ENCODE assay signal across 8 cellular contexts in the genomic region with DNA sequence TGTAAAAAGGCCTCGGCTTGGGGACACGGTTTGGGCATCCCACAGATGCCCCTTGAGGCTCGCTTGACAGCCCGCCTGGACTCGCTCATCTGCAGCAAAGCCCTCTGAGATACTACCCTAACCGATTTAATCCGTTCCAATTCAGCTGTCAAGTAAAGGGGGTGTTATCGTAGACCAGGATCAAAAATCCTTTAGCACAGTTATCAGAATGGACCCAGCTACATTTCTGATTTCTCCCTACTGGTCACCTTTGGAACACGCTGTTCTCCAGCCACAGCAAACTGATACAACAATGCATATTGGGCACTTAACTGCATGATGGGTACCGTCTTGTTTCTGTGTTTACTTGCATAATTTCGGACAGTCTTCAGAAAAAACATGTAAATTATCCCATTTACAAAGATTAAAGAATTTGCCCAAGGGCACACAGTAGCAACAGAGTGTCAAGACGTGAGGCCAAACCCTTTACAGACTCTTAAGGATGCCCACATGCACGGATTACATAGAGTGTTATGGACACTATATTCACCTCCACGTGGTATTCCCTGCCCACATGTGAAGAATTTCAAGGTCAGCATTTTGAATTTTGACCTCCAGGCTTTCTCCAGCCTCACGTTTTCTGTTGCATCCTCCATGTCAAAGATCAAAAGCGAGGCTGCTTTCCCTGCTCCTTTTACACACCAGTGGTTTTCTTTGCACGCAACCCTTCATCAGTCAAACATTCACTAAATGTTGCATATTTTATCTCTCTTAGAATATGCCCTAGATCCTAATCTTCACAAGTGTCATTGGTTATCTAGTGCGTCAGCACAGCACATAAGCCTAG. TPM values are rescaled to one million over a fixed set of nuclear protein-coding genes. Genes with fewer than 3 reads are reported as not detected.
A peak's percentile ranks its signal among the peaks of the same experiment; 100 is the strongest.
DNase-seq lines count a peak whose midpoint lies in the region; ATAC-seq, FAIRE-seq and TF ChIP-seq lines count a peak whose summit lies in the region.

No MANE protein-coding gene starts in this region.

- ATAC-seq in pancreas (no peak), HG02870 (IDR thresholded peaks at IDR 0.05; ENCODE audit: unreplicated experiment) (no peak)

- FAIRE-seq in RCC 7860 (lab: Jason Lieb, UNC) (peak; percentile 41), pancreas (lab: Jason Lieb, UNC) (no peak)

- peak overlapping the region; percentile 58 to 82 (median 72) for H3K4me3 ChIP-seq in pancreas

- H3K27ac ChIP-seq in epithelial cell of prostate (peak overlapping the region; percentile 100), pancreas (peak overlapping the region; percentile 98 to 100 (median 99))

- intact Hi-C loops in pancreas (cut with DNase I): loop anchor here in 1 of 3 donors (10.0 kb wide), 1 partner anchor 99 kb away; no protein-coding TSS in a partner anchor

- DNase-seq in Caki2 (ENCODE audit: low read depth) (peak; percentile 78), RCC 7860 (ENCODE audit: low spot score) (peak; percentile 49), epithelial cell of prostate (ENCODE audit: low read depth, low spot score) (no peak), pancreas (no peak), NCI-H2081 (lab: John Stamatoyannopoulos, UW) (no peak), UCSD-AML1 (lab: John Stamatoyannopoulos, UW; ENCODE audit: unreplicated experiment) (no peak), GM13976 (ENCODE audit: low spot score) (no peak)

- no peaks in the 10 kb centered on the region for H3K36me3 ChIP-seq in pancreas

- H3K4me1 ChIP-seq in pancreas: peaks cover 7 to 18% (median 11%) of the 10 kb centered on the region in 3 donors

- TF ChIP-seq CTCF in pancreas (IDR thresholded peaks at IDR 0.05): no peak
- TF ChIP-seq CTCF in GM13976 (IDR thresholded peaks at IDR 0.05; ENCODE audit: borderline replicate concordance, control extremely low read depth, extremely low read depth, insufficient read depth, missing control alignments): no peak

- WGBS in pancreas, 2 donors: 44 to 50% methylated on average over 18 of the region's 18 CpGs

- in situ Hi-C loops in Caki2 (cut with HindIII; ENCODE audit: low pct_unique_long_range_greater_than_20kb, low sequenced_read_pairs) (no loop called here), GM13976 (cut with MboI; ENCODE audit: low sequenced_read_pairs, unreplicated experiment) (no loop called here)

- no peaks in the 10 kb centered on the region for H3K9me3 ChIP-seq in pancreas

- no peaks in the 10 kb centered on the region for H3K27me3 ChIP-seq in pancreas

RNA-seq across cellular contexts. Expression of a gene that starts 3.2 kb away (rescaled TPM):
- total RNA-seq in Caki2 (2014; rRNA removed; shearing (Covaris generic); ENCODE audit: low replicate concordance): 24.3 and 24.4 TPM in 2 replicates
- total RNA-seq in pancreas: 10 to 100 TPM in 4 of 6 donors, 1 to 10 TPM in 2; 5.3 to 26.1 (median 15.3) TPM
- polyA plus RNA-seq in pancreas: 10 to 100 TPM in 1 of 2 donors, 1 to 10 TPM in 1; 7.0 to 13.1 TPM

Comparison
In these comparisons a context has a peak if more than half of its experiments do, and no peak if none do; other contexts are left out.
1. DNase-seq: peak in Caki2 (single experiment) and RCC 7860 (single experiment); none in epithelial cell of prostate (single experiment), pancreas (0 of 6), NCI-H2081 (0 of 2), UCSD-AML1 (single experiment) and GM13976 (single experiment).